In the genomic region with DNA sequence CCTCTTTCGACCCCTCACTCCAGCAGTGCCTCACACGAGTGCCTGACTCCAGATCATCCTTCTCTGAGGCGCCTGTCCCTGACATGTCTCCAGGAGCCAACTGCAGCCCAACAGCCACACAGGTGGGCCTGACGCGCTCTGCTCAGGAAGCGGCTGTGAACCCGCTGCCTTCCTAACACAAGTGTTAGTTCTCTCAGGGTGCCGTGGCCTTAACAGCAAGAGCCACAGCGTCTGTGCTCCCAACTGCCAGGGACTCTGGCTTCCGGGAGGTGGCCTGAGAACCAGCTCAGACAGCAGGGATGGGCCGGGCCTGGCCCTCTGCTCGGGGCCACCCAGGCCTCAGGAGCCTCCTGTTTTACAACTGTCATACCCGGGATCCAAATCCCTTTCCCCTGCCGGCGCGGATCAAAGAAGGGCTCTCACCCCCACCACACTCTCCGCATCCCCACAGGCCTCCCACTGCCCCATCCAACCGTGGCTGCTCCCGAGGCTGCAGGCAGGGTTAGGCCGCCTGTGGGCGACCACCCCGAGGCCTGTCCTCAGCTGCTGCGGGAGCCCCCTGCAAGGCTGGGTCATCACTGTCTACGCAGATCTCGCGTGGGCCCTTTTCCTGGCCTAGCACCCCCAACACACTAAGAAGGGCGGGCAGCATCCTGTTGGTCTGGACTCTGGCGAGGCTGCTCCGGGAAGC, we compare ENCODE assay signal across 11 cellular contexts.
"Had no signal": no experiment of that assay in that cellular context is flagged by ENCODE, and none has a peak within 500 bp of the region (broad histone marks: within the 10 kb centered on the region; RNA-seq: fewer than 3 reads in every experiment).

No MANE protein-coding gene starts in this region.

- H3K4me3 Mint-ChIP-seq: activated CD4-positive, alpha-beta memory T cell treated with anti-CD3 and anti-CD28 coated beads for 36 hours; activated naive CD4-positive, alpha-beta T cell treated with anti-CD3 and anti-CD28 coated beads for 36 hours; immature natural killer cell; natural killer cell treated with Interleukin-12 subunit alpha and Interleukin-12 subunit beta and Interleukin-15 and Interleukin-18, amount 100 ng/mL, for 72 hours had no signal

- H3K9me3 Mint-ChIP-seq: activated CD4-positive, alpha-beta memory T cell treated with anti-CD3 and anti-CD28 coated beads for 36 hours; activated naive CD4-positive, alpha-beta T cell treated with anti-CD3 and anti-CD28 coated beads for 36 hours; immature natural killer cell; natural killer cell treated with Interleukin-12 subunit alpha and Interleukin-12 subunit beta and Interleukin-15 and Interleukin-18, amount 100 ng/mL, for 72 hours had no signal

- H3K27ac Mint-ChIP-seq: activated CD4-positive, alpha-beta memory T cell treated with anti-CD3 and anti-CD28 coated beads for 36 hours; activated naive CD4-positive, alpha-beta T cell treated with anti-CD3 and anti-CD28 coated beads for 36 hours; natural killer cell treated with Interleukin-12 subunit alpha and Interleukin-12 subunit beta and Interleukin-15 and Interleukin-18, amount 100 ng/mL, for 72 hours had no signal

- H3K27ac ChIP-seq: esophagus muscularis mucosa, tibial artery had no signal

- H3K4me3 ChIP-seq: esophagus muscularis mucosa, ovary, tibial artery had no signal

- DNase-seq: activated CD4-positive, alpha-beta memory T cell treated with anti-CD3 and anti-CD28 coated beads for 36 hours; activated naive CD4-positive, alpha-beta T cell treated with anti-CD3 and anti-CD28 coated beads for 36 hours; glutamatergic neuron; immature natural killer cell; left cardiac atrium; stimulated activated CD4-positive, alpha-beta T cell treated with anti-CD3 and anti-CD28 coated beads, Interleukin-15, amount 100 ng/mL, for 24 hours; stimulated activated CD4-positive, alpha-beta T cell treated with anti-CD3 and anti-CD28 coated beads, Interleukin-4, amount 100 ng/mL, for 24 hours had no signal

- H3K27me3 Mint-ChIP-seq: activated CD4-positive, alpha-beta memory T cell treated with anti-CD3 and anti-CD28 coated beads for 36 hours had no signal

- H3K9me3 ChIP-seq: esophagus muscularis mucosa, ovary, tibial artery had no signal

- H3K36me3 Mint-ChIP-seq: activated CD4-positive, alpha-beta memory T cell treated with anti-CD3 and anti-CD28 coated beads for 36 hours; natural killer cell treated with Interleukin-12 subunit alpha and Interleukin-12 subunit beta and Interleukin-15 and Interleukin-18, amount 100 ng/mL, for 72 hours had no signal

- H3K4me1 ChIP-seq: tibial artery had no signal

- H3K36me3 ChIP-seq: esophagus muscularis mucosa, ovary, tibial artery had no signal

- H3K27me3 ChIP-seq: esophagus muscularis mucosa, ovary had no signal
